8 cellular contexts compared by ENCODE assay signal in the genomic region with DNA sequence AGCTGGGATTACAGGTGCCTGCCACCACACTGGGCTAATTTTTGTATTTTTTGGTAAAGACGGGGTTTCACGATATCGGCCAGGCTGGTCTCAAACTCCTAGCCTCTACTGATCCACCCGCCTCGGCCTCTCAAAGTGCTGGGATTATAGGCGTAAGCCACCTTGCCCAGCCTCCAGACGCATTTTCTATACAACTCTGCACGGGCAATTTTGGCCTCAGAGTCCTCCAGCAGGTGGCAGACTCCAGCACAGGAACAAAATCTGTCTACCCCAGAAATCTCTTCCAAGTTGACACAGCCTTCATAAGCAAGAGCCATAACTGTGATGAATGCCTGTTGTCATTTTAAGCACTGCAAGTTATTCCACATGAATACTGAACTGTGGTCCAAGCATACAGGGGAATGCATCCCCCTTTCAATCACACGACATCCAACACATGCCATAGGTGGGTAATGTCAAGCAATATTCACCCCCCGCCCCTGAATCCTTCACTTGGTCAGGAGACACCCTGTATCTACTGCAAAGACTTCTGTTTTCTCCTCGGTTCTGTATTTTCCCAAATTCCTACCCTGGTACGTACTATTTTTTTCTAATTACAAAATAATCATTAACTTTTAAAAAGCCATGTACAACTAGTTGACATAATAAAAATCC. TPM values are rescaled to one million over a fixed set of nuclear protein-coding genes. Genes with fewer than 3 reads are reported as not detected.
DNase-seq lines count a peak whose midpoint lies in the region; ATAC-seq and TF ChIP-seq lines count a peak whose summit lies in the region.

No MANE protein-coding gene starts in this region.

- no peak for TF ChIP-seq POLR2A in heart left ventricle (IDR thresholded peaks at IDR 0.05)

- H3K27ac ChIP-seq in heart left ventricle: no peak overlapping the region

- H3K27me3 ChIP-seq in heart left ventricle: no peaks in the 10 kb centered on the region

- DNase-seq in heart left ventricle (no peak), cardiac septum (ENCODE audit: low spot score) (no peak), UCSD-AML1 (lab: John Stamatoyannopoulos, UW; ENCODE audit: unreplicated experiment) (peak; percentile 27), epithelial cell of esophagus (ENCODE audit: low read depth) (peak; percentile 58), mesenteric fat pad (ENCODE audit: low spot score) (no peak)
- peak; percentile 35 for DNase-seq in Jurkat, Clone E6-1 (ENCODE audit: low read depth, low spot score)
- peak; percentile 5 for DNase-seq in stimulated activated CD4-positive, alpha-beta T cell treated with anti-CD3 and anti-CD28 coated beads, Interleukin-12 subunit alpha, Interleukin-12 subunit beta, amount 100 ng/mL, for 4 hours

- H3K9me3 ChIP-seq in heart left ventricle: no peaks in the 10 kb centered on the region

- H3K4me3 ChIP-seq in heart left ventricle (no peak overlapping the region), epithelial cell of esophagus (ENCODE audit: low read length) (no peak overlapping the region)
- H3K4me3 ChIP-seq in Jurkat, Clone E6-1 (ENCODE audit: low read length): no peak overlapping the region

- H3K4me1 ChIP-seq in heart left ventricle: peaks cover 0 to 2% (median 0%) of the 10 kb centered on the region in 12 donors

- peaks cover 0 to 54% (median 26%) of the 10 kb centered on the region in 9 donors for H3K36me3 ChIP-seq in heart left ventricle

- intact Hi-C loops in heart left ventricle (cut with DNase I): loop anchor here in 3 of 10 donors (5.0 kb wide), 2 partner anchors 58 to 207 kb away; partner anchors contain the start of gene PHAX (in 1 of the 3)
- intact Hi-C loops in cardiac septum (cut with DNase I): loop anchor here (5.0 kb wide), 1 partner anchor 48 kb away; no protein-coding TSS in a partner anchor

- peak; percentile 7 to 46 (median 26) for TF ChIP-seq CTCF in heart left ventricle (IDR thresholded peaks at IDR 0.05)
- peak; percentile 66 for TF ChIP-seq CTCF in epithelial cell of esophagus (IDR thresholded peaks at IDR 0.05; ENCODE audit: insufficient read depth, low read depth, low read length, missing control alignments)

- ATAC-seq in heart left ventricle (no peak), GM21737 (IDR thresholded peaks at IDR 0.05; ENCODE audit: unreplicated experiment) (peak; percentile 59)

- 74 to 80% (median 79%) methylated on average over 12 of the region's 12 CpGs for WGBS in heart left ventricle, 4 donors

RNA-seq across cellular contexts. Expression of gene ALDH7A1, which starts 50.8 kb away (rescaled TPM):
- 10 to 100 TPM; 12.3 to 67.6 (median 45.0) TPM for total RNA-seq in heart left ventricle
- 10 to 100 TPM; 21.3 to 27.0 TPM for polyA plus RNA-seq in heart left ventricle
- total RNA-seq in cardiac septum: 26.4 TPM
- polyA plus RNA-seq in Jurkat, Clone E6-1 (2012; ENCODE audit: insufficient read depth, insufficient read length): not detected
- total RNA-seq in mesenteric fat pad: 25.1 TPM

RNA-seq across cellular contexts. Expression of gene PHAX, which starts 56.5 kb away (rescaled TPM):
- 10 to 100 TPM; 22.5 to 32.7 (median 30.8) TPM for total RNA-seq in heart left ventricle
- 10 to 100 TPM; 16.6 to 29.6 TPM for polyA plus RNA-seq in heart left ventricle
- 30.1 TPM for total RNA-seq in cardiac septum
- 63.7 TPM for polyA plus RNA-seq in Jurkat, Clone E6-1 (2012; ENCODE audit: insufficient read depth, insufficient read length)
- 32.5 TPM for total RNA-seq in mesenteric fat pad

Comparison
In these comparisons a context has a peak if more than half of its experiments do, and no peak if none do; other contexts are left out.
1. DNase-seq: peak in Jurkat, Clone E6-1 (single experiment), UCSD-AML1 (single experiment), epithelial cell of esophagus (single experiment) and stimulated activated CD4-positive, alpha-beta T cell treated with anti-CD3 and anti-CD28 coated beads, Interleukin-12 subunit alpha, Interleukin-12 subunit beta, amount 100 ng/mL, for 4 hours (single experiment); none in heart left ventricle (0 of 5), cardiac septum (single experiment) and mesenteric fat pad (single experiment).